In genomic region chr22:41091139-41092022, GRCh38 we compare ENCODE assay signal across 1 cellular context.
A peak's percentile ranks its signal among the peaks of the same experiment; 100 is the strongest.
TF ChIP-seq lines count a peak whose summit lies in the region.

No MANE protein-coding gene starts in this region.

TF ChIP-seq in GM12878, 131 proteins besides CTCF, POLR2A, EP300 and RAD21 (continued from another document and continues in another):
- TF ChIP-seq PRDM15 (CRISPR knock-in tag; IDR thresholded peaks at IDR 0.05) (0 out of 2 replicates have a peak, but pooled peaks have one; percentile 26), JUNB (IDR thresholded peaks at IDR 0.05) (no peak), HCFC1 (IDR thresholded peaks at IDR 0.05; ENCODE audit: low read length) (no peak; the same call in none of the 2 replicates), E2F4 (IDR thresholded peaks at IDR 0.05; ENCODE audit: low read depth, low read length) (no peak), RBBP5 (conservative IDR thresholded peaks at IDR 0.05) (no peak), CBX3 (IDR thresholded peaks at IDR 0.05; ENCODE audit: borderline replicate concordance, low read depth) (no peak), MTA3 (IDR thresholded peaks at IDR 0.05; ENCODE audit: borderline replicate concordance, low read length) (no peak), RCOR1 (conservative IDR thresholded peaks at IDR 0.05; ENCODE audit: low read depth, low read length) (no peak), DPF2 (IDR thresholded peaks at IDR 0.05) (no peak), SUPT20H (IDR thresholded peaks at IDR 0.05; ENCODE audit: borderline replicate concordance, control insufficient read depth, low read depth, low read length) (no peak), FOXM1 (IDR thresholded peaks at IDR 0.05; ENCODE audit: low read depth, low read length) (no peak), CEBPB (IDR thresholded peaks at IDR 0.05; ENCODE audit: borderline replicate concordance in 1 of 2, low read depth in 2 of 2, low read length in 2 of 2) (no peak), ZBTB4 (CRISPR knock-in tag; IDR thresholded peaks at IDR 0.05) (no peak), E4F1 (IDR thresholded peaks at IDR 0.05; ENCODE audit: borderline replicate concordance, partially characterized antibody) (no peak), IRF4 (IDR thresholded peaks at IDR 0.05; ENCODE audit: low read depth, low read length) (no peak), SRF (IDR thresholded peaks at IDR 0.05; ENCODE audit: low read depth in 2 of 2, low read length in 2 of 2) (peak; percentile 19 to 63; a peak in 2 of 4 replicates), TCF12 (IDR thresholded peaks at IDR 0.05; ENCODE audit: low read depth, low read length) (no peak), YBX1 (IDR thresholded peaks at IDR 0.05) (no peak), ATF2 (IDR thresholded peaks at IDR 0.05; ENCODE audit: low read length) (no peak), NBN (IDR thresholded peaks at IDR 0.05) (peak; percentile 86), POLR2AphosphoS5 (IDR thresholded peaks at IDR 0.05; ENCODE audit: low read length) (peak; percentile 89), MYC (IDR thresholded peaks at IDR 0.05; ENCODE audit: insufficient read depth, insufficient read length, insufficient replicate concordance, low read length, severe bottlenecking) (no peak), NR2C2 (IDR thresholded peaks at IDR 0.05; ENCODE audit: borderline replicate concordance, control insufficient read depth, insufficient read length, low read depth) (no peak), ZNF217 (IDR thresholded peaks at IDR 0.05) (no peak), PML (IDR thresholded peaks at IDR 0.05; ENCODE audit: low read length) (0 out of 2 replicates have a peak, but pooled peaks have one; percentile 58), KDM1A (IDR thresholded peaks at IDR 0.05; ENCODE audit: borderline replicate concordance) (no peak), POU2F2 (IDR thresholded peaks at IDR 0.05; ENCODE audit: borderline replicate concordance, low read depth, low read length) (peak; percentile 68; the same call in 2 of the 3 replicates), MAX (IDR thresholded peaks at IDR 0.05; ENCODE audit: low read depth, low read length) (0 out of 2 replicates have a peak, but pooled peaks have one; percentile 15), RELA (IDR thresholded peaks at IDR 0.05; ENCODE audit: borderline replicate concordance, partially characterized antibody) (peak; percentile 36), CBX5 (IDR thresholded peaks at IDR 0.05; ENCODE audit: low read depth) (no peak), RFX5 (IDR thresholded peaks at IDR 0.05; ENCODE audit: low read depth, low read length) (no peak), CHD2 (IDR thresholded peaks at IDR 0.05; ENCODE audit: borderline replicate concordance, low read depth, low read length) (no peak; the same call in 1 of the 2 replicates), ZNF592 (IDR thresholded peaks at IDR 0.05) (no peak), ZNF384 (IDR thresholded peaks at IDR 0.05; ENCODE audit: borderline replicate concordance, low read depth, low read length) (no peak), EED (IDR thresholded peaks at IDR 0.05; ENCODE audit: low read depth) (no peak), HSF1 (IDR thresholded peaks at IDR 0.05; ENCODE audit: low read depth, low read length) (0 out of 2 replicates have a peak, but pooled peaks have one; percentile 26), ZNF24 (IDR thresholded peaks at IDR 0.05) (no peak), ZNF622 (IDR thresholded peaks at IDR 0.05) (no peak), USF1 (IDR thresholded peaks at IDR 0.05; ENCODE audit: borderline replicate concordance, extremely low read length, insufficient read depth, low read depth, low read length) (no peak), SMAD1 (IDR thresholded peaks at IDR 0.05; ENCODE audit: low read depth, partially characterized antibody) (no peak)
